ENCODE assay signal across 8 cellular contexts in the genomic region with DNA sequence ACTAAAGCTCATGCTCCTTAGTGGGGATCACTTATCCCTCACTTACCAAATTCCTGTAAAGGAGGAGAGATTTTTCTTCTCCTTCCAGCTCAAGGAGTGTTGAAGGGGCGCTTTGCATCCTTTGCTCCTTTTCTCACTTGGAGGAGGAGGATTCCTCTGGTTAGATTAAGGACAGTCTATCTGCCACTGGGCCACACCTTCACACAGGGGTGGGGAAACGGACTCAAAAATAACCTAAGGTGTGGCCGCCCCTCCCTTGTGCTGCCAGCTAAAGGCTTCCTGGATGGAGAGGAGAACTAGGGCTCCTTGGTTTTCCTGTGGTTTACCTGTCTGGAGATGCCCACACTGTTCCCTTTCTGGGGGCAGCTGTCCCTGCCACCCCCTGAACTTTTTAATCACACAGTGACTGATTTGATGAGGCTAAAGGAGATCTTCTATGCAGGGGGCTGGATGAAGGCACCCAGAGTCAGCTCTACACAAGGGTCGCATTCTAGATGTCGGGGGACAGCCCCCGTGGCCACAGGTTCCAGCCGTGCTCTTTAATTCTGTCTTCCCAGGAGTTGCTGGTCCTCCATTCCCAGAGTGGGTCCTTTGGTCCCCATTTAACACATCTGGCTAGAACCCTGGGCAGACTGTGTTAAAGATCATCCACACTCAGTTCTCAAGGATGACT. TPM values are rescaled to one million over a fixed set of nuclear protein-coding genes. Genes with fewer than 3 reads are reported as not detected.
DNase-seq lines count a peak whose midpoint lies in the region; TF ChIP-seq lines count a peak whose summit lies in the region.

No MANE protein-coding gene starts in this region.

- POLR2A ChIA-PET in activated CD4-positive, alpha-beta T cell treated with anti-CD3 and anti-CD28 coated beads, Interleukin-2, amount 10 ng/mL, durations not matched to agents 7 days and 5 days (lab: Charles Lee), result no interaction called here

- H3K9me2 ChIP-seq in OCI-LY1 (ENCODE audit: low read depth, low read length), result no peaks in the 10 kb centered on the region

- H2AFZ ChIP-seq in OCI-LY1 (ENCODE audit: low read length), result no peak overlapping the region

- no peaks in the 10 kb centered on the region for H3K79me2 ChIP-seq in OCI-LY1 (ENCODE audit: insufficient read depth, low read length)

- H3K9me3 ChIP-seq in OCI-LY1 (ENCODE audit: low read length) (no peaks in the 10 kb centered on the region), subcutaneous abdominal adipose tissue (ENCODE audit: control insufficient read depth in 5 of 5, low read length in 5 of 5) (peaks cover 0 to 6% (median 0%) of the 10 kb centered on the region in 5 donors)

- H3K27me3 ChIP-seq in OCI-LY1 (ENCODE audit: insufficient read depth, low read length), result no peaks in the 10 kb centered on the region
- no peaks in the 10 kb centered on the region for H3K27me3 ChIP-seq in subcutaneous abdominal adipose tissue (ENCODE audit: control insufficient read depth in 5 of 5, insufficient read depth in 4 of 5, low read length in 5 of 5)

- H3K4me1 Mint-ChIP-seq in activated CD4-positive, alpha-beta T cell treated with anti-CD3 and anti-CD28 coated beads, Interleukin-2, amount 10 ng/mL, durations not matched to agents 7 days and 5 days, result peaks cover 59% of the 10 kb centered on the region
- peaks cover 60 to 76% of the 10 kb centered on the region in 2 donors for H3K4me1 Mint-ChIP-seq in immature natural killer cell

- peaks cover 18% of the 10 kb centered on the region for H3K4me1 ChIP-seq in OCI-LY1 (ENCODE audit: insufficient read depth, low read length, severe bottlenecking)
- peaks cover 9 to 46% (median 39%) of the 10 kb centered on the region in 5 donors for H3K4me1 ChIP-seq in subcutaneous abdominal adipose tissue (ENCODE audit: control insufficient read depth in 5 of 5, insufficient read depth in 5 of 5, low read length in 5 of 5)

- no peak for DNase-seq in activated CD4-positive, alpha-beta T cell treated with anti-CD3 and anti-CD28 coated beads, Interleukin-2, amount 10 ng/mL, durations not matched to agents 7 days and 5 days
- DNase-seq in activated CD4-positive, alpha-beta T cell treated with anti-CD3 and anti-CD28 coated beads for 4 hours, result no peak
- DNase-seq in immature natural killer cell (no peak), iPS-NIHi7 (ENCODE audit: extremely low spot score) (no peak), DMS79 (lab: John Stamatoyannopoulos, UW) (no peak)
- DNase-seq in effector CD8-positive, alpha-beta T cell (lab: John Stamatoyannopoulos, UW), result no peak

- CTCF ChIA-PET in activated CD4-positive, alpha-beta T cell treated with anti-CD3 and anti-CD28 coated beads, Interleukin-2, amount 10 ng/mL, durations not matched to agents 7 days and 5 days (lab: Charles Lee), result interaction anchor here (0.7 to 5.8 kb wide), 11 partner anchors 8 to 161 kb away, joined by 3 to 32 read pairs (median 4); partner anchors contain the start of genes GLRX and RFESD

- no peaks in the 10 kb centered on the region for H4K20me1 ChIP-seq in OCI-LY1 (ENCODE audit: insufficient read depth, low read length)

- TF ChIP-seq CTCF in OCI-LY1 (IDR thresholded peaks at IDR 0.05; ENCODE audit: low read length), result no peak

- peak overlapping the region; percentile 2 for H3K4me3 Mint-ChIP-seq in activated CD4-positive, alpha-beta T cell treated with anti-CD3 and anti-CD28 coated beads, Interleukin-2, amount 10 ng/mL, durations not matched to agents 7 days and 5 days
- peak overlapping the region; percentile 48 to 77 (median 73) for H3K4me3 Mint-ChIP-seq in immature natural killer cell

- H3K36me3 Mint-ChIP-seq in activated CD4-positive, alpha-beta T cell treated with anti-CD3 and anti-CD28 coated beads, Interleukin-2, amount 10 ng/mL, durations not matched to agents 7 days and 5 days (ENCODE audit: low read depth), result peaks cover 42% of the 10 kb centered on the region
- H3K36me3 Mint-ChIP-seq in immature natural killer cell, result peaks cover 11 to 32% (median 24%) of the 10 kb centered on the region in 3 donors

- H3K27me3 Mint-ChIP-seq in activated CD4-positive, alpha-beta T cell treated with anti-CD3 and anti-CD28 coated beads, Interleukin-2, amount 10 ng/mL, durations not matched to agents 7 days and 5 days, result no peaks in the 10 kb centered on the region
- peaks cover 2% of the 10 kb centered on the region in 3 donors for H3K27me3 Mint-ChIP-seq in immature natural killer cell (ENCODE audit: low read depth in 3 of 3)

- H3K9me3 Mint-ChIP-seq in activated CD4-positive, alpha-beta T cell treated with anti-CD3 and anti-CD28 coated beads, Interleukin-2, amount 10 ng/mL, durations not matched to agents 7 days and 5 days, result peaks cover 2% of the 10 kb centered on the region
- no peaks in the 10 kb centered on the region for H3K9me3 Mint-ChIP-seq in immature natural killer cell

- peak overlapping the region; percentile 86 for H3K27ac Mint-ChIP-seq in activated CD4-positive, alpha-beta T cell treated with anti-CD3 and anti-CD28 coated beads, Interleukin-2, amount 10 ng/mL, durations not matched to agents 7 days and 5 days
- peak overlapping the region; percentile 65 to 97 (median 90) for H3K27ac Mint-ChIP-seq in immature natural killer cell

- H3K4me2 ChIP-seq in OCI-LY1 (ENCODE audit: low read length), result peak overlapping the region; percentile 53

- H3F3A ChIP-seq in OCI-LY1 (ENCODE audit: insufficient read depth, low read length), result no peaks in the 10 kb centered on the region

- no peaks in the 10 kb centered on the region; the same call in 1 of the 2 replicates for H3K36me3 ChIP-seq in OCI-LY1 (ENCODE audit: insufficient read depth, low read length)
- peaks cover 0 to 8% (median 4%) of the 10 kb centered on the region in 5 donors for H3K36me3 ChIP-seq in subcutaneous abdominal adipose tissue (ENCODE audit: control insufficient read depth in 5 of 5, insufficient read depth in 5 of 5, low read length in 5 of 5)

- H3K27ac ChIP-seq in OCI-LY1 (ENCODE audit: low read depth, low read length, poor library complexity, severe bottlenecking), result no peak overlapping the region
- H3K27ac ChIP-seq in subcutaneous abdominal adipose tissue (ENCODE audit: low read depth, low read length), result peak overlapping the region; percentile 89

- H3K4me3 ChIP-seq in OCI-LY1 (ENCODE audit: low read depth, low read length, poor library complexity, severe bottlenecking), result no peak overlapping the region
- H3K4me3 ChIP-seq in subcutaneous abdominal adipose tissue (ENCODE audit: low read depth in 1 of 5, low read length in 5 of 5), result peak overlapping the region in 1 of 5 donors; percentile 45

- H3K9ac ChIP-seq in OCI-LY1 (ENCODE audit: low read length), result no peak overlapping the region
- H3K9ac ChIP-seq in subcutaneous abdominal adipose tissue (ENCODE audit: low read length in 5 of 5), result peak overlapping the region in 3 of 5 donors; percentile 25 to 53 (median 47)

RNA-seq across cellular contexts. Expression of gene GLRX, which starts 14.4 kb away (rescaled TPM):
- total RNA-seq in activated CD4-positive, alpha-beta T cell treated with anti-CD3 and anti-CD28 coated beads, Interleukin-2, amount 10 ng/mL, durations not matched to agents 7 days and 5 days, result 10 to 100 TPM; 60.2 to 61.1 TPM
- polyA plus RNA-seq in immature natural killer cell, result 100 to 1,000 TPM; 261 to 295 (median 263) TPM
